Comparison of ENCODE assay signal across 8 cellular contexts in the genomic region with DNA sequence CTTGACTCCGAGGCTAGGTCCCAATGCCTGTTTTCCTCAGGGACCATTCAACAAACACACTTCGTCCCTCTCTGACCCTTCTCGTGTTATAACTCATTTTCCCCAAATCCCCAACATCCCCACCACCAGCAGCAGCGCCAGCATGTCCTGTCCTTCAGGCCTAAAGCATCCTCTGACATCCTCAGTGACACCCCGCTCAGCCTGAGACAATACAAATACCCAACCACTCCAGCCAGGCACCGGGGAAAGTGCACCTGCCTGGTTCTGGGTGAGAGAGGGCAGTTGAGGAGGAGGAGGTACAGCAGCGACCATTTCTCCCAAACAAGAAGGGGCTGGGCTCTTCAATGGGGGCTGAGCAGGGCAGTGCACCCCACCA. TPM values are rescaled to one million over a fixed set of nuclear protein-coding genes. Genes with fewer than 3 reads are reported as not detected.
DNase-seq lines count a peak whose midpoint lies in the region; ATAC-seq and TF ChIP-seq lines count a peak whose summit lies in the region.

No MANE protein-coding gene starts in this region.

- peaks cover 47% of the 10 kb centered on the region for H3K4me1 Mint-ChIP-seq in activated CD8-positive, alpha-beta memory T cell treated with anti-CD3 and anti-CD28 coated beads, Interleukin-2, amount 10 ng/mL, durations not matched to agents 7 days and 5 days
- H3K4me1 Mint-ChIP-seq in activated naive CD8-positive, alpha-beta T cell treated with anti-CD3 and anti-CD28 coated beads, Interleukin-2, amount 10 ng/mL, durations not matched to agents 7 days and 5 days: peaks cover 41% of the 10 kb centered on the region

- peak overlapping the region; percentile 85 for H3K27ac ChIP-seq in layer of hippocampus (ENCODE audit: low read depth, low read length)
- peak overlapping the region; percentile 99 for H3K27ac ChIP-seq in thoracic aorta

- no peaks in the 10 kb centered on the region for H3K36me3 ChIP-seq in thoracic aorta

- TF ChIP-seq CTCF in thoracic aorta (IDR thresholded peaks at IDR 0.05) (no peak), GM13976 (IDR thresholded peaks at IDR 0.05; ENCODE audit: borderline replicate concordance, control extremely low read depth, extremely low read depth, insufficient read depth, missing control alignments) (no peak)

- H3K4me1 ChIP-seq in thoracic aorta (ENCODE audit: control insufficient read depth in 1 of 2, low read depth in 2 of 2): peaks cover 50 to 63% of the 10 kb centered on the region in 2 donors

- peak overlapping the region; percentile 45 for H3K27ac Mint-ChIP-seq in activated CD8-positive, alpha-beta memory T cell treated with anti-CD3 and anti-CD28 coated beads, Interleukin-2, amount 10 ng/mL, durations not matched to agents 7 days and 5 days
- H3K27ac Mint-ChIP-seq in activated naive CD8-positive, alpha-beta T cell treated with anti-CD3 and anti-CD28 coated beads, Interleukin-2, amount 10 ng/mL, durations not matched to agents 7 days and 5 days: peak overlapping the region; percentile 76

- CTCF ChIA-PET in activated CD8-positive, alpha-beta memory T cell treated with anti-CD3 and anti-CD28 coated beads, Interleukin-2, amount 10 ng/mL, durations not matched to agents 7 days and 5 days (lab: Charles Lee): no interaction called here

- H3K27me3 ChIP-seq in layer of hippocampus (ENCODE audit: control insufficient read depth, insufficient read depth, low read length) (no peaks in the 10 kb centered on the region), thoracic aorta (replicated peaks; ENCODE audit: insufficient read depth) (no peaks in the 10 kb centered on the region)

- ATAC-seq in activated CD8-positive, alpha-beta memory T cell treated with anti-CD3 and anti-CD28 coated beads, Interleukin-2, amount 10 ng/mL, durations not matched to agents 7 days and 5 days: no peak
- no peak for ATAC-seq in activated naive CD8-positive, alpha-beta T cell treated with anti-CD3 and anti-CD28 coated beads, Interleukin-2, amount 10 ng/mL, durations not matched to agents 7 days and 5 days (ENCODE audit: low read depth)
- no peak for ATAC-seq in thoracic aorta (ENCODE audit: insufficient number of reproducible peaks, low FRiP score, low read depth)

- H3K9me3 Mint-ChIP-seq in activated CD8-positive, alpha-beta memory T cell treated with anti-CD3 and anti-CD28 coated beads, Interleukin-2, amount 10 ng/mL, durations not matched to agents 7 days and 5 days (ENCODE audit: low read depth): no peaks in the 10 kb centered on the region
- no peaks in the 10 kb centered on the region for H3K9me3 Mint-ChIP-seq in activated naive CD8-positive, alpha-beta T cell treated with anti-CD3 and anti-CD28 coated beads, Interleukin-2, amount 10 ng/mL, durations not matched to agents 7 days and 5 days

- no peaks in the 10 kb centered on the region for H3K27me3 Mint-ChIP-seq in activated CD8-positive, alpha-beta memory T cell treated with anti-CD3 and anti-CD28 coated beads, Interleukin-2, amount 10 ng/mL, durations not matched to agents 7 days and 5 days
- H3K27me3 Mint-ChIP-seq in activated naive CD8-positive, alpha-beta T cell treated with anti-CD3 and anti-CD28 coated beads, Interleukin-2, amount 10 ng/mL, durations not matched to agents 7 days and 5 days: no peaks in the 10 kb centered on the region

- in situ Hi-C loops in GM13976 (cut with MboI; ENCODE audit: low sequenced_read_pairs, unreplicated experiment): no loop called here

- peaks cover 3% of the 10 kb centered on the region for H3K36me3 Mint-ChIP-seq in activated CD8-positive, alpha-beta memory T cell treated with anti-CD3 and anti-CD28 coated beads, Interleukin-2, amount 10 ng/mL, durations not matched to agents 7 days and 5 days
- H3K36me3 Mint-ChIP-seq in activated naive CD8-positive, alpha-beta T cell treated with anti-CD3 and anti-CD28 coated beads, Interleukin-2, amount 10 ng/mL, durations not matched to agents 7 days and 5 days: peaks cover 8% of the 10 kb centered on the region

- no peaks in the 10 kb centered on the region for H3K9me3 ChIP-seq in thoracic aorta

- POLR2A ChIA-PET in activated naive CD8-positive, alpha-beta T cell treated with anti-CD3 and anti-CD28 coated beads, Interleukin-2, amount 10 ng/mL, durations not matched to agents 7 days and 5 days (lab: Charles Lee): no interaction called here

- H3K4me3 Mint-ChIP-seq in activated CD8-positive, alpha-beta memory T cell treated with anti-CD3 and anti-CD28 coated beads, Interleukin-2, amount 10 ng/mL, durations not matched to agents 7 days and 5 days: peak overlapping the region; percentile 9
- peak overlapping the region; percentile 66 for H3K4me3 Mint-ChIP-seq in activated naive CD8-positive, alpha-beta T cell treated with anti-CD3 and anti-CD28 coated beads, Interleukin-2, amount 10 ng/mL, durations not matched to agents 7 days and 5 days

- DNase-seq in activated CD8-positive, alpha-beta memory T cell treated with anti-CD3 and anti-CD28 coated beads, Interleukin-2, amount 10 ng/mL, durations not matched to agents 7 days and 5 days: no peak
- DNase-seq in activated CD8-positive, alpha-beta memory T cell treated with anti-CD3 and anti-CD28 coated beads, Interleukin-2, amount 50 U/mL, for 4 hours: no peak
- DNase-seq in activated naive CD8-positive, alpha-beta T cell treated with anti-CD3 and anti-CD28 coated beads, Interleukin-2, amount 10 ng/mL, durations not matched to agents 7 days and 5 days: no peak
- DNase-seq in thoracic aorta (ENCODE audit: low spot score): no peak
- no peak for DNase-seq in stimulated activated CD4-positive, alpha-beta T cell treated with anti-CD3 and anti-CD28 coated beads, Interleukin-12 subunit alpha, Interleukin-12 subunit beta, amount 100 ng/mL, for 4 hours
- DNase-seq in GM13976 (ENCODE audit: low spot score): no peak
- no peak for DNase-seq in GM19240 (ENCODE audit: insufficient read length, low spot score)

- peak overlapping the region; percentile 62 for H3K4me3 ChIP-seq in thoracic aorta

RNA-seq across cellular contexts. Expression of a gene that starts 4.7 kb away (rescaled TPM):
- total RNA-seq in activated CD8-positive, alpha-beta memory T cell treated with anti-CD3 and anti-CD28 coated beads, Interleukin-2, amount 10 ng/mL, durations not matched to agents 7 days and 5 days: 10 to 100 TPM; 26.0 to 31.9 TPM
- total RNA-seq in activated naive CD8-positive, alpha-beta T cell treated with anti-CD3 and anti-CD28 coated beads, Interleukin-2, amount 10 ng/mL, durations not matched to agents 7 days and 5 days: 10 to 100 TPM; 35.6 to 38.6 TPM
- 10 to 100 TPM; 17.9 to 27.1 TPM for total RNA-seq in thoracic aorta

RNA-seq across cellular contexts. Expression of a gene that starts 58.9 kb away (rescaled TPM):
- 10 to 100 TPM; 46.4 to 57.0 TPM for total RNA-seq in activated CD8-positive, alpha-beta memory T cell treated with anti-CD3 and anti-CD28 coated beads, Interleukin-2, amount 10 ng/mL, durations not matched to agents 7 days and 5 days
- total RNA-seq in activated naive CD8-positive, alpha-beta T cell treated with anti-CD3 and anti-CD28 coated beads, Interleukin-2, amount 10 ng/mL, durations not matched to agents 7 days and 5 days: 100 to 1,000 TPM; 116 to 131 TPM
- 10 to 100 TPM; 58.1 to 70.3 TPM for total RNA-seq in thoracic aorta

RNA-seq across cellular contexts. Expression of a gene that starts 59.9 kb away (rescaled TPM):
- total RNA-seq in activated CD8-positive, alpha-beta memory T cell treated with anti-CD3 and anti-CD28 coated beads, Interleukin-2, amount 10 ng/mL, durations not matched to agents 7 days and 5 days: 10 to 100 TPM; 33.2 to 45.7 TPM
- total RNA-seq in activated naive CD8-positive, alpha-beta T cell treated with anti-CD3 and anti-CD28 coated beads, Interleukin-2, amount 10 ng/mL, durations not matched to agents 7 days and 5 days: 10 to 100 TPM; 27.8 to 30.2 TPM
- total RNA-seq in thoracic aorta: 10 to 100 TPM; 36.0 to 63.2 TPM
